ENCODE assay signal across 17 cellular contexts in the genomic region with DNA sequence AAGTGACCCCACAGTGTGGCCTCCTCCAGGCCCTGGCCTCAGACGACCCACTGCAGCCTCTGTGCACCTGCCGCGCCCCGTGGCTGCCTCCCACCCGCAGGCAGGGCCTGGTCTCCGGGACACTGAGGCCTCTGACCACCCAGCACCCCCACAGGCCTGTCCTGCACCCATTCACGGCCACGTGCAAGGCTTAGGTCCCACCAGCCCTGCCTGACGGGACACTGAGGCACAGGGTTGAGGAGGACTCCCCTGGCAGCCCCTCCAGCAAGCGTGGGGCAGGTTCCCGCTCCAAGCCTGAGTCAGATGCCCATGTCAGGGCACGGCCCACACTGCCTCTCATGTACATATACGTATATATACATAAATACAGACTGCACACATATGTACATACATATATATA. TPM values are rescaled to one million over a fixed set of nuclear protein-coding genes. Genes with fewer than 3 reads are reported as not detected.
DNase-seq lines count a peak whose midpoint lies in the region; ATAC-seq, FAIRE-seq and TF ChIP-seq lines count a peak whose summit lies in the region.
"Had no signal": no experiment of that assay in that cellular context is flagged by ENCODE, and none has a peak within 500 bp of the region (broad histone marks: within the 10 kb centered on the region; RNA-seq: fewer than 3 reads in every experiment).

No MANE protein-coding gene starts in this region.

- in situ Hi-C loops in Panc1 (cut with HindIII; ENCODE audit: low pct_unique_long_range_greater_than_20kb, low sequenced_read_pairs), result no loop called here

- no TSS peak for BruUV-seq in Panc1 (replicated peaks; lab: Mats Ljungman, UMichigan)

- H4K20me1 ChIP-seq in DND-41 (ENCODE audit: insufficient read depth, low read length), result peaks cover 78% of the 10 kb centered on the region

- intact Hi-C loops in Panc1 (cut with micrococcal nuclease; ENCODE audit: unreplicated experiment), result no loop called here
- intact Hi-C loops in kidney (cut with DNase I), result no loop called here

- H3K4me1 Mint-ChIP-seq in activated CD4-positive, alpha-beta T cell treated with anti-CD3 and anti-CD28 coated beads, Interleukin-2, amount 10 ng/mL, durations not matched to agents 7 days and 5 days, result no peaks in the 10 kb centered on the region

- no peak for FAIRE-seq in kidney (lab: Jason Lieb, UNC)
- FAIRE-seq: H54 had no signal

- H3K27ac Mint-ChIP-seq in activated CD4-positive, alpha-beta T cell treated with anti-CD3 and anti-CD28 coated beads, Interleukin-2, amount 10 ng/mL, durations not matched to agents 7 days and 5 days, result no peak overlapping the region
- H3K27ac Mint-ChIP-seq: CD4-positive, CD25-positive, alpha-beta regulatory T cell had no signal

- peak; percentile 10 for ATAC-seq in DND-41 (ENCODE audit: insufficient read depth, low read depth)
- 0 out of 2 replicates have a peak, but pooled peaks have one; percentile 3 for ATAC-seq in Panc1

- H3K4me2 ChIP-seq in DND-41 (ENCODE audit: insufficient read depth, low read length), result no peak overlapping the region

- H3K4me1 ChIP-seq in DND-41 (ENCODE audit: insufficient read depth, low read length) (no peaks in the 10 kb centered on the region), Panc1 (ENCODE audit: control insufficient read depth, insufficient read depth, low read length) (no peaks in the 10 kb centered on the region), kidney (ENCODE audit: control insufficient read depth in 1 of 2, insufficient read depth in 1 of 2, low read depth in 1 of 2, low read length in 2 of 2) (no peaks in the 10 kb centered on the region), BE2C (peaks cover 18% of the 10 kb centered on the region)
- H3K4me1 ChIP-seq: Caco-2, SJCRH30 had no signal

- H3K9me3 ChIP-seq in DND-41 (ENCODE audit: insufficient read depth, low read length, severe bottlenecking), result no peaks in the 10 kb centered on the region
- no peaks in the 10 kb centered on the region for H3K9me3 ChIP-seq in Panc1 (ENCODE audit: control insufficient read depth, insufficient read depth, low read depth, low read length)
- no peaks in the 10 kb centered on the region for H3K9me3 ChIP-seq in kidney (ENCODE audit: control insufficient read depth in 1 of 2, low read length in 2 of 2)
- no peaks in the 10 kb centered on the region for H3K9me3 ChIP-seq in BE2C
- H3K9me3 ChIP-seq: Caco-2, SJCRH30 had no signal

- H3K27me3 Mint-ChIP-seq in activated CD4-positive, alpha-beta T cell treated with anti-CD3 and anti-CD28 coated beads, Interleukin-2, amount 10 ng/mL, durations not matched to agents 7 days and 5 days, result no peaks in the 10 kb centered on the region
- H3K27me3 Mint-ChIP-seq: CD4-positive, CD25-positive, alpha-beta regulatory T cell; IgD-negative memory B cell had no signal

- no peak overlapping the region for H3K27ac ChIP-seq in DND-41 (ENCODE audit: low read length)
- H3K27ac ChIP-seq in Panc1 (ENCODE audit: low read length), result no peak overlapping the region
- no peak overlapping the region for H3K27ac ChIP-seq in kidney (ENCODE audit: low read depth in 2 of 2, low read length in 2 of 2)
- H3K27ac ChIP-seq: SJCRH30 had no signal

- peaks cover 18% of the 10 kb centered on the region for H3K79me2 ChIP-seq in DND-41 (ENCODE audit: insufficient read depth, low read length)

- no peaks in the 10 kb centered on the region for H3K9me3 Mint-ChIP-seq in activated CD4-positive, alpha-beta T cell treated with anti-CD3 and anti-CD28 coated beads, Interleukin-2, amount 10 ng/mL, durations not matched to agents 7 days and 5 days
- H3K9me3 Mint-ChIP-seq: CD4-positive, CD25-positive, alpha-beta regulatory T cell; IgD-negative memory B cell had no signal

- H2AFZ ChIP-seq in DND-41 (ENCODE audit: low read depth, low read length), result no peak overlapping the region

- no peak overlapping the region for H3K4me3 ChIP-seq in DND-41 (ENCODE audit: low read depth in 1 of 2, low read length in 2 of 2)
- no peak overlapping the region for H3K4me3 ChIP-seq in Panc1 (ENCODE audit: low read depth in 2 of 2, low read length in 2 of 2)
- H3K4me3 ChIP-seq in kidney (ENCODE audit: low read length in 2 of 2), result no peak overlapping the region
- H3K4me3 ChIP-seq in BE2C (ENCODE audit: low read depth, low read length), result no peak overlapping the region
- H3K4me3 ChIP-seq: SJCRH30 had no signal

- DNase-seq in DND-41 (no peak), Panc1 (ENCODE audit: low read depth, low spot score) (no peak), kidney (peak; percentile 69), islet precursor cell (no peak), BE2C (no peak)
- peak; percentile 22 for DNase-seq in stimulated activated CD8-positive, alpha-beta memory T cell treated with anti-CD3 and anti-CD28 coated beads, Interleukin-4, amount 100 ng/mL, for 48 hours
- DNase-seq in activated CD4-positive, alpha-beta T cell treated with anti-CD3 and anti-CD28 coated beads, Interleukin-2, amount 10 ng/mL, durations not matched to agents 7 days and 5 days, result no peak
- DNase-seq: Caco-2; CD4-positive, CD25-positive, alpha-beta regulatory T cell; DMS153; NCI-H1436; NCI-H2029; NCI-H446 treated with DMSO at 0.1 percent for 48 hours; NCI-H748 treated with DMSO at 0.1 percent for 48 hours; SJCRH30 had no signal

- POLR2A ChIA-PET in Panc1 (lab: Charles Lee), result no interaction called here
- POLR2A ChIA-PET in activated CD4-positive, alpha-beta T cell treated with anti-CD3 and anti-CD28 coated beads, Interleukin-2, amount 10 ng/mL, durations not matched to agents 7 days and 5 days (lab: Charles Lee), result no interaction called here

- CTCF ChIA-PET in Panc1 (lab: Charles Lee), result no interaction called here
- CTCF ChIA-PET in activated CD4-positive, alpha-beta T cell treated with anti-CD3 and anti-CD28 coated beads, Interleukin-2, amount 10 ng/mL, durations not matched to agents 7 days and 5 days (lab: Charles Lee), result interaction anchor here (0.9 to 1.4 kb wide), 2 partner anchors 13 to 50 kb away, joined by 3 to 4 read pairs; no protein-coding TSS in a partner anchor

- H3K4me3 Mint-ChIP-seq in activated CD4-positive, alpha-beta T cell treated with anti-CD3 and anti-CD28 coated beads, Interleukin-2, amount 10 ng/mL, durations not matched to agents 7 days and 5 days, result no peak overlapping the region
- H3K4me3 Mint-ChIP-seq: CD4-positive, CD25-positive, alpha-beta regulatory T cell; IgD-negative memory B cell had no signal

- peaks cover 23% of the 10 kb centered on the region for H3K36me3 Mint-ChIP-seq in activated CD4-positive, alpha-beta T cell treated with anti-CD3 and anti-CD28 coated beads, Interleukin-2, amount 10 ng/mL, durations not matched to agents 7 days and 5 days (ENCODE audit: low read depth)
- H3K36me3 Mint-ChIP-seq: IgD-negative memory B cell had no signal

- peaks cover 96% of the 10 kb centered on the region for H3K36me3 ChIP-seq in DND-41 (ENCODE audit: insufficient read depth, low read length)
- no peaks in the 10 kb centered on the region; the same call in 1 of the 2 replicates for H3K36me3 ChIP-seq in Panc1 (ENCODE audit: control insufficient read depth, insufficient read depth, low read length)
- peaks cover 5 to 50% of the 10 kb centered on the region in 2 donors for H3K36me3 ChIP-seq in kidney (ENCODE audit: control insufficient read depth in 1 of 2, insufficient read depth in 2 of 2, low read length in 2 of 2)
- H3K36me3 ChIP-seq in BE2C, result peaks cover 86% of the 10 kb centered on the region

- H3K27me3 ChIP-seq in DND-41 (ENCODE audit: insufficient read depth, low read length, poor library complexity) (no peaks in the 10 kb centered on the region), Panc1 (ENCODE audit: control insufficient read depth, insufficient read depth, low read length) (no peaks in the 10 kb centered on the region), BE2C (no peaks in the 10 kb centered on the region)
- H3K27me3 ChIP-seq: SJCRH30 had no signal

- H3K9ac ChIP-seq in DND-41 (ENCODE audit: low read depth, low read length), result no peak overlapping the region
- no peak overlapping the region for H3K9ac ChIP-seq in kidney (ENCODE audit: low read length in 2 of 2)

- TF ChIP-seq CTCF in DND-41 (IDR thresholded peaks at IDR 0.05; ENCODE audit: borderline replicate concordance, extremely low read depth, low read length, poor library complexity, severe bottlenecking), result no peak
- no peak for TF ChIP-seq CTCF in Panc1 (IDR thresholded peaks at IDR 0.05)
- TF ChIP-seq CTCF in kidney (IDR thresholded peaks at IDR 0.05; ENCODE audit: borderline replicate concordance, extremely low read depth, insufficient read depth), result no peak
- TF ChIP-seq CTCF in BE2C (IDR thresholded peaks at IDR 0.05; ENCODE audit: low read depth, low read length), result no peak

RNA-seq across cellular contexts. Expression of gene NELFA, which starts 23.5 kb away (rescaled TPM):
- 27.0 TPM for total RNA-seq in Panc1 (2021; ENCODE audit: unreplicated experiment)
- polyA plus RNA-seq in Panc1 (2012; ENCODE audit: insufficient read length), result 40.7 TPM
- total RNA-seq in kidney, result 39.1 TPM
- 17.8 TPM for polyA plus RNA-seq in kidney (ENCODE audit: insufficient read depth, low read depth, low replicate concordance)
- polyA plus RNA-seq in BE2C (2012; ENCODE audit: insufficient read depth, insufficient read length, low read depth), result 102 TPM
- 10 to 100 TPM; 34.7 to 36.2 TPM for total RNA-seq in activated CD4-positive, alpha-beta T cell treated with anti-CD3 and anti-CD28 coated beads, Interleukin-2, amount 10 ng/mL, durations not matched to agents 7 days and 5 days

Comparison
In these comparisons a context has a peak if more than half of its experiments do, and no peak if none do; other contexts are left out.
1. DNase-seq: peak in kidney (single experiment) and stimulated activated CD8-positive, alpha-beta memory T cell treated with anti-CD3 and anti-CD28 coated beads, Interleukin-4, amount 100 ng/mL, for 48 hours (single experiment); none in DND-41 (single experiment), Panc1 (single experiment), islet precursor cell (single experiment), BE2C (single experiment) and activated CD4-positive, alpha-beta T cell treated with anti-CD3 and anti-CD28 coated beads, Interleukin-2, amount 10 ng/mL, durations not matched to agents 7 days and 5 days (single experiment).